Comparison of ENCODE assay signal across 9 cellular contexts in the genomic region with DNA sequence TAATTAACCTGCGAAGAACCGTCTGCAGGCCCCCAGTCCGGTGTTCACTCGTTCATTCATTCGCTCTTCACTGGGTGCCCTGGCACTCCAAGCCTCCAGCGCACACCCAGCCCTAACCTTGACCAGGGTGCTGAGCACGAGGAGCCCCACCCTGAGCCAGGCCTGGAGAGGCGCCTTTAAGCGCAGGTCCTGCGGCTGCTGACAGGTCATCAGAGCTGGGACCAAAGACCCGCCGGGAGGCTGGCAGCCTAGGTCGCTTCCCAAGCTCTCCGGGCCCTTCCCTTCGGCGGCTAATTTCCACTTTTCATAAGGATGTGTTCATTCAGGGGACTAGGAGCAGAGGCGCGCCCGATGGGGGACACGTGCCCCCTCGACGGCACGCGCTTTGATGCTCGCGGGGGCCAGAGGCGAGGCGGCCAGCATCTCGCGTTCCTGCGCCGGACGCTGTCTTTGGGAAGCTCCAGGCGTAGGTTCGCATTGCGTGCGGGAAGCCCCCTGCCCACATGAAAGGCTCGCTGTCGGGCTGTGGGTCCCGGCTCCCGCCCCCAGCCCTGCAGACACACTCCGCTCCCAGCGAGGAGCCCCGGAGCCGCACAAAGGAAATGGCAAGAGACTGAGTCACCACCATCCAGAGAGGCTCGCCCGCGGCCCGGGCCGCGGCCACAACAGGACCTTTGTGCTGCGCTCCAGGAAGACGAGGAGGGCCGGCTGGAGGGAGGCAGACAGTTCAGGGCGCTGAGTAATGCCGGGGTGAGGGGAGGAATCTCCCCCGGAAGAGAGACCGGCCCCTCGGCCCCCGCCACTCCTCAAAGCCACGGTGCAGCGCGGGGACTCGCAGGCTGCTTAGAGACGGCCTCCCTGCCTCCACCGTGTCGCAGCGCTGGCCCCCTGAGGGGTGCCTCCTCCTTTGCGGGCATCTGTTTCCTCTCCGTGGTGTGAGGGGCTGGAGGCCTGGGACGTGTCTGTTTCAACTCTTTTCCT.
DNase-seq lines count a peak whose midpoint lies in the region; TF ChIP-seq lines count a peak whose summit lies in the region.
"Had no signal": no experiment of that assay in that cellular context is flagged by ENCODE, and none has a peak within 500 bp of the region (broad histone marks: within the 10 kb centered on the region; RNA-seq: fewer than 3 reads in every experiment).

No MANE protein-coding gene starts in this region.

- TF ChIP-seq POLR2A in adrenal gland (IDR thresholded peaks at IDR 0.05) = no peak

- H3K36me3 ChIP-seq in ACC112 (ENCODE audit: insufficient read depth, low read length) = no peaks in the 10 kb centered on the region
- no peaks in the 10 kb centered on the region for H3K36me3 ChIP-seq in adrenal gland (replicated peaks in 1 of 2)

- peak; percentile 99 for DNase-seq in HT1080 (ENCODE audit: low read depth)
- DNase-seq in adrenal gland = peak in 5 of 7 donors; percentile 23 to 66 (median 39)
- peak; percentile 100 for DNase-seq in islet precursor cell
- peak in 28 of 49 donors; percentile 2 to 74 (median 26) for DNase-seq in substantia nigra (lab: John Stamatoyannopoulos, UW)
- DNase-seq in activated T-helper 1 cell treated with anti-CD3 and anti-CD28 coated beads, Interleukin-12 subunit alpha, Interleukin-12 subunit beta, Interleukin-2, Interleukin-4 antibody, amounts not matched to agents 30 ng/mL and 10 ng/mL and 1 ng/mL, durations not matched to agents 14 hours and 24 hours and 36 hours (ENCODE audit: low spot score) = no peak
- no peak for DNase-seq in NCI-H524 treated with DMSO at 0.1 percent for 48 hours (lab: John Stamatoyannopoulos, UW)
- DNase-seq in NCI-H2081 (lab: John Stamatoyannopoulos, UW) = no peak

- H3K27me3 Mint-ChIP-seq in activated T-helper 1 cell treated with anti-CD3 and anti-CD28 coated beads, Interleukin-12 subunit alpha, Interleukin-12 subunit beta, Interleukin-2, Interleukin-4 antibody, amounts not matched to agents 30 ng/mL and 10 ng/mL and 1 ng/mL, durations not matched to agents 14 hours and 24 hours and 36 hours (ENCODE audit: insufficient read depth) = peaks cover 32% of the 10 kb centered on the region

- no peaks in the 10 kb centered on the region for H3K79me2 ChIP-seq in ACC112 (ENCODE audit: control insufficient read depth, insufficient read depth, low read length, unreplicated experiment)

- H3K4me3 Mint-ChIP-seq in activated T-helper 1 cell treated with anti-CD3 and anti-CD28 coated beads, Interleukin-12 subunit alpha, Interleukin-12 subunit beta, Interleukin-2, Interleukin-4 antibody, amounts not matched to agents 30 ng/mL and 10 ng/mL and 1 ng/mL, durations not matched to agents 14 hours and 24 hours and 36 hours = no peak overlapping the region
- H3K4me3 Mint-ChIP-seq: activated naive CD8-positive, alpha-beta T cell had no signal

- no peak overlapping the region for H3K27ac Mint-ChIP-seq in activated T-helper 1 cell treated with anti-CD3 and anti-CD28 coated beads, Interleukin-12 subunit alpha, Interleukin-12 subunit beta, Interleukin-2, Interleukin-4 antibody, amounts not matched to agents 30 ng/mL and 10 ng/mL and 1 ng/mL, durations not matched to agents 14 hours and 24 hours and 36 hours
- H3K27ac Mint-ChIP-seq: activated naive CD8-positive, alpha-beta T cell had no signal

- H3K9me3 Mint-ChIP-seq in activated T-helper 1 cell treated with anti-CD3 and anti-CD28 coated beads, Interleukin-12 subunit alpha, Interleukin-12 subunit beta, Interleukin-2, Interleukin-4 antibody, amounts not matched to agents 30 ng/mL and 10 ng/mL and 1 ng/mL, durations not matched to agents 14 hours and 24 hours and 36 hours = no peaks in the 10 kb centered on the region

- H3K9me3 ChIP-seq in adrenal gland (replicated peaks in 1 of 3) = no peaks in the 10 kb centered on the region

- H3K27me3 ChIP-seq in ACC112 (ENCODE audit: insufficient read depth, low read length) = no peaks in the 10 kb centered on the region
- peaks cover 4% of the 10 kb centered on the region for H3K27me3 ChIP-seq in adrenal gland

- 52 to 66% (median 57%) methylated on average over 33 to 71 of the region's 71 CpGs for WGBS in adrenal gland, 4 donors

- intact Hi-C loops in adrenal gland (cut with DNase I) = no loop called here
- intact Hi-C loops in activated T-helper 1 cell treated with anti-CD3 and anti-CD28 coated beads, Interleukin-12 subunit alpha, Interleukin-12 subunit beta, Interleukin-2, Interleukin-4 antibody, amounts not matched to agents 30 ng/mL and 10 ng/mL and 1 ng/mL, durations not matched to agents 14 hours and 24 hours and 36 hours (cut with micrococcal nuclease) = loop anchor here (5.0 kb wide), 1 partner anchor 263 kb away; no protein-coding TSS in a partner anchor

- H3K4me3 ChIP-seq in ACC112 (ENCODE audit: low read depth, low read length) = peak overlapping the region; percentile 42; the same call in 1 of the 2 replicates
- H3K4me3 ChIP-seq in adrenal gland = no peak overlapping the region

- no peak overlapping the region for H2AFZ ChIP-seq in ACC112 (ENCODE audit: low read length, unreplicated experiment)

- no peak for TF ChIP-seq CTCF in adrenal gland (IDR thresholded peaks at IDR 0.05)

- H3K27ac ChIP-seq in ACC112 (ENCODE audit: low read depth, low read length) (no peak overlapping the region), adrenal gland (no peak overlapping the region), substantia nigra (ENCODE audit: low read depth, low read length, poor library complexity, severe bottlenecking) (no peak overlapping the region)

- H3K4me1 ChIP-seq in ACC112 (ENCODE audit: control insufficient read depth, insufficient read depth, low read length, unreplicated experiment) = peaks cover 61% of the 10 kb centered on the region
- no peaks in the 10 kb centered on the region for H3K4me1 ChIP-seq in adrenal gland (replicated peaks in 1 of 2)

- H3K36me3 Mint-ChIP-seq in activated T-helper 1 cell treated with anti-CD3 and anti-CD28 coated beads, Interleukin-12 subunit alpha, Interleukin-12 subunit beta, Interleukin-2, Interleukin-4 antibody, amounts not matched to agents 30 ng/mL and 10 ng/mL and 1 ng/mL, durations not matched to agents 14 hours and 24 hours and 36 hours (ENCODE audit: low read depth) = no peaks in the 10 kb centered on the region
- H3K36me3 Mint-ChIP-seq: activated naive CD8-positive, alpha-beta T cell had no signal

- H3K4me1 Mint-ChIP-seq in activated T-helper 1 cell treated with anti-CD3 and anti-CD28 coated beads, Interleukin-12 subunit alpha, Interleukin-12 subunit beta, Interleukin-2, Interleukin-4 antibody, amounts not matched to agents 30 ng/mL and 10 ng/mL and 1 ng/mL, durations not matched to agents 14 hours and 24 hours and 36 hours (ENCODE audit: low read depth) = peaks cover 11% of the 10 kb centered on the region

Comparison
In these comparisons a context has a peak if more than half of its experiments do, and no peak if none do; other contexts are left out.
1. DNase-seq: peak in HT1080 (single experiment), adrenal gland (5 of 7), islet precursor cell (single experiment) and substantia nigra (28 of 49); none in activated T-helper 1 cell treated with anti-CD3 and anti-CD28 coated beads, Interleukin-12 subunit alpha, Interleukin-12 subunit beta, Interleukin-2, Interleukin-4 antibody, amounts not matched to agents 30 ng/mL and 10 ng/mL and 1 ng/mL, durations not matched to agents 14 hours and 24 hours and 36 hours (single experiment), NCI-H524 treated with DMSO at 0.1 percent for 48 hours (single experiment) and NCI-H2081 (0 of 2).